15 cellular contexts compared by ENCODE assay signal in genomic region chr12:54128466-54128865, GRCh38.
"Had no signal": no experiment of that assay in that cellular context is flagged by ENCODE, and none has a peak within 500 bp of the region (broad histone marks: within the 10 kb centered on the region; RNA-seq: fewer than 3 reads in every experiment).

No MANE protein-coding gene starts in this region.

- H3K9me3 ChIP-seq: sigmoid colon, testis, uterus had no signal

- H3K27me3 ChIP-seq: testis had no signal

- H3K4me3 ChIP-seq: testis, uterus had no signal

- H3K4me1 ChIP-seq: testis, uterus had no signal

- H3K36me3 ChIP-seq: sigmoid colon, uterus had no signal

- DNase-seq: activated CD4-positive, alpha-beta memory T cell treated with anti-CD3 and anti-CD28 coated beads, Interleukin-2, amount 10 ng/mL, durations not matched to agents 7 days and 5 days; activated CD4-positive, alpha-beta T cell treated with anti-CD3 and anti-CD28 coated beads for 36 hours; activated naive CD8-positive, alpha-beta T cell treated with anti-CD3 and anti-CD28 coated beads, Interleukin-2, amount 10 ng/mL, durations not matched to agents 7 days and 5 days; activated T-cell treated with anti-CD3 and anti-CD28 coated beads, Interleukin-2, amount 50 U/mL, for 72 hours; cortex of kidney; effector CD8-positive, alpha-beta T cell; erythroblast; natural killer cell; sigmoid colon; stimulated activated CD4-positive, alpha-beta T cell treated with anti-CD3 and anti-CD28 coated beads, Interleukin-12 subunit alpha, Interleukin-12 subunit beta, amount 100 ng/mL, for 4 hours; stimulated activated naive CD4-positive, alpha-beta T cell treated with Interleukin-2 at 50 U/mL for 16 hours; T-helper 9 cell; testis; uterus had no signal

- ATAC-seq: activated CD4-positive, alpha-beta T cell treated with anti-CD3 and anti-CD28 coated beads for 36 hours; activated T-cell treated with anti-CD3 and anti-CD28 coated beads, Interleukin-2, amount 50 U/mL, for 72 hours; natural killer cell had no signal

- H3K27ac ChIP-seq: testis, uterus, VCaP had no signal
